In the genomic region with DNA sequence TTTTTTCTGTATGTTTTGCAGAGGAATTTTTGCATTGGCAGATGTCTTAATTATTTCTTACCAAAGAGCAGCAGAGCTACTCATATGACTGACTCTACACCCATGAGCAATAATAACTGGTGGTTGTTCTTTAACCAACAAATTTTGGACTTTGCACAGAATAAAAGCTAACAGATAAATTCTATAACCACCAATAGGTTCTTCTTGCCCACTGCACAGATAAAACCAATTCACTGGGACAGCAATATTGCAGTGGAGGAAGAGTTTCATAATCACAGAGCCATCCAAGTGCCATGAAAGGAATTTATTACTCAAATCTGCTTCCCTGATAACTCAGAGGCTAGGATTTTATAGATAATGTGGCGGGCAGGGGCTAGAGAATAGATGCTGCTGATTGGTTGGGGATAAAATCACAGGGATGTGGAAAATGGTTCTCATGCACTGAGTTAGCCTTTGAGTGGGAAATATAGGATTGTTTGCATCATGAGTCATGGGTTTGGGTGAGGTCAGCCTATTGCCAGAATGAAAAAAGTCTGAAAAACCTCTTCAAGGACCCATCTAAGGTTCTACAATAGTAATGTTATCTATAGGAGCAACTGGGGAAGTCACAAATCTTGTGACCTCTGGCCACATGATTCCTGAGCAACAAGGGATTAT, we compare ENCODE assay signal across 14 cellular contexts.
DNase-seq lines count a peak whose midpoint lies in the region; ATAC-seq lines count a peak whose summit lies in the region.
"Had no signal": no experiment of that assay in that cellular context is flagged by ENCODE, and none has a peak within 500 bp of the region (broad histone marks: within the 10 kb centered on the region; RNA-seq: fewer than 3 reads in every experiment).

No MANE protein-coding gene starts in this region.

- ATAC-seq in left colon (peak; percentile 83), GM18519 (IDR thresholded peaks at IDR 0.05; ENCODE audit: low FRiP score, unreplicated experiment) (no peak), GM21528 (IDR thresholded peaks at IDR 0.05; ENCODE audit: low FRiP score, unreplicated experiment) (no peak)
- ATAC-seq: K562 had no signal

- in situ Hi-C loops in SK-MEL-5 (cut with HindIII; ENCODE audit: low pct_unique_long_range_greater_than_20kb, low sequenced_read_pairs) = no loop called here

- DNase-seq in DMS53 (lab: John Stamatoyannopoulos, UW) (peak; percentile 2), DMS53 treated with DMSO at 0.1 percent for 48 hours (lab: John Stamatoyannopoulos, UW; ENCODE audit: unreplicated experiment) (no peak), SK-MEL-5 (ENCODE audit: low read depth, low spot score) (peak; percentile 91), left colon (no peak), cerebellum (ENCODE audit: low spot score) (no peak)
- DNase-seq: Calu3; CD8-positive, alpha-beta memory T cell; DMS 273 treated with DMSO at 0.1 percent for 48 hours; DMS79 treated with DMSO at 0.1 percent for 48 hours; EL; HFFc6 had no signal

- intact Hi-C loops in left colon (cut with DNase I, micrococcal nuclease) = no loop called here

Comparison
In these comparisons a context has a peak if more than half of its experiments do, and no peak if none do; other contexts are left out.
1. DNase-seq: peak in DMS53 (single experiment) and SK-MEL-5 (single experiment); none in DMS53 treated with DMSO at 0.1 percent for 48 hours (single experiment), left colon (0 of 2) and cerebellum (single experiment).